Comparison of ENCODE assay signal across 14 cellular contexts in the genomic region with DNA sequence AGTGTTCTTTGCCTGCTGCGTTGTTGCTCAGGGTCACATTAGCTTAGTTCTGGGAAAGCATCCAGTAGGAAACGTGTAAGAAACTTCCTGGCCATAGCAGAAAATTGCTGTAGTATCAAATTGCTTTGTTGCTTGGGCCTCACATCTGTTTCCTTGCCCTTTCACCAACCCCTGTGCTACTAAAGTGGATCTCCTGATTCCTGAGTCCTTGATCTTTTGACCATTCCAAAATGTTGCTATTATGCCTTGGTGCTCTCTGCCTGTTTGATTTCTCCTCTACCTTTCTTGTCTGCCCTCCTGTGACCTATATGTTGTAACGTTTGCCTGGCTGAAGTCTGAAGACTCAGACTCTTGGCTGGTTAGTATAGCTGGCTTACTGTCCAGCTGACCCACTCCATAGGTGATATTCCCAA.
DNase-seq lines count a peak whose midpoint lies in the region; ATAC-seq and TF ChIP-seq lines count a peak whose summit lies in the region.
"Had no signal": no experiment of that assay in that cellular context is flagged by ENCODE, and none has a peak within 500 bp of the region (broad histone marks: within the 10 kb centered on the region; RNA-seq: fewer than 3 reads in every experiment).

No MANE protein-coding gene starts in this region.

- CTCF ChIA-PET in HEK293T (lab: Yijun Ruan, JAX) = no interaction called here

- no peak overlapping the region for H3K27ac ChIP-seq in effector memory CD4-positive, alpha-beta T cell (ENCODE audit: insufficient read depth, low read length, poor library complexity, severe bottlenecking)
- H3K27ac ChIP-seq: SJSA1, transverse colon had no signal

- H3K4me1 ChIP-seq in effector memory CD4-positive, alpha-beta T cell (ENCODE audit: control insufficient read depth, insufficient read depth, low read length, poor library complexity, severe bottlenecking) = no peaks in the 10 kb centered on the region
- H3K4me1 ChIP-seq: SJSA1, transverse colon had no signal

- POLR2A ChIA-PET in HEK293T (lab: Yijun Ruan, JAX) = interaction anchor here (1.6 kb wide), 1 partner anchor 472 kb away, joined by 3 read pairs; no protein-coding TSS in a partner anchor

- H3K36me3 ChIP-seq in effector memory CD4-positive, alpha-beta T cell (ENCODE audit: control insufficient read depth, insufficient read depth, low read length) = no peaks in the 10 kb centered on the region
- H3K36me3 ChIP-seq: SJSA1, transverse colon had no signal

- no peaks in the 10 kb centered on the region for H3K27me3 ChIP-seq in effector memory CD4-positive, alpha-beta T cell (replicated peaks; ENCODE audit: control insufficient read depth, insufficient read depth, low read length, poor library complexity, severe bottlenecking)
- H3K27me3 ChIP-seq: SJSA1, transverse colon had no signal

- ATAC-seq in left lobe of liver = peak; percentile 69

- DNase-seq in NCI-H69 (lab: John Stamatoyannopoulos, UW) (peak; percentile 77), brain pericyte (ENCODE audit: low read depth, low spot score) (peak; percentile 30), left lobe of liver (ENCODE audit: low spot score) (no peak), smooth muscle cell of the brain vasculature (ENCODE audit: low read depth, low spot score) (peak; percentile 13), HEK293T (ENCODE audit: extremely low spot score) (no peak), NCI-H345 (lab: John Stamatoyannopoulos, UW) (no peak), MV-4-11 (lab: John Stamatoyannopoulos, UW) (no peak)
- no peak for DNase-seq in effector memory CD4-positive, alpha-beta T cell
- DNase-seq: activated naive CD4-positive, alpha-beta T cell treated with anti-CD3 and anti-CD28 coated beads for 36 hours; cortex of kidney; NCI-H1930; NK-92 treated with Interleukin-12 subunit alpha and Interleukin-12 subunit beta, amount 100 ng/mL, for 24 hours; transverse colon had no signal

- H3K4me3 ChIP-seq in effector memory CD4-positive, alpha-beta T cell (ENCODE audit: insufficient read depth, low read depth, low read length, poor library complexity, severe bottlenecking) = no peak overlapping the region
- H3K4me3 ChIP-seq: SJSA1, transverse colon had no signal

- no peaks in the 10 kb centered on the region for H3K9me3 ChIP-seq in effector memory CD4-positive, alpha-beta T cell (ENCODE audit: control insufficient read depth, low read length)
- H3K9me3 ChIP-seq: SJSA1, transverse colon had no signal

TF ChIP-seq in HEK293T, 16 proteins besides CTCF, POLR2A, EP300 and RAD21:
- TF ChIP-seq FOXK2 (IDR thresholded peaks at IDR 0.05) (no peak), FOXA1 (IDR thresholded peaks at IDR 0.05) (no peak), NFRKB (IDR thresholded peaks at IDR 0.05) (no peak), LEF1 (IDR thresholded peaks at IDR 0.05; ENCODE audit: borderline replicate concordance) (no peak), BHLHE40 (IDR thresholded peaks at IDR 0.05; ENCODE audit: borderline replicate concordance) (no peak), L3MBTL2 (conservative IDR thresholded peaks at IDR 0.05) (no peak), ARNT (IDR thresholded peaks at IDR 0.05) (no peak)
- TF ChIP-seq, protein P1, sequence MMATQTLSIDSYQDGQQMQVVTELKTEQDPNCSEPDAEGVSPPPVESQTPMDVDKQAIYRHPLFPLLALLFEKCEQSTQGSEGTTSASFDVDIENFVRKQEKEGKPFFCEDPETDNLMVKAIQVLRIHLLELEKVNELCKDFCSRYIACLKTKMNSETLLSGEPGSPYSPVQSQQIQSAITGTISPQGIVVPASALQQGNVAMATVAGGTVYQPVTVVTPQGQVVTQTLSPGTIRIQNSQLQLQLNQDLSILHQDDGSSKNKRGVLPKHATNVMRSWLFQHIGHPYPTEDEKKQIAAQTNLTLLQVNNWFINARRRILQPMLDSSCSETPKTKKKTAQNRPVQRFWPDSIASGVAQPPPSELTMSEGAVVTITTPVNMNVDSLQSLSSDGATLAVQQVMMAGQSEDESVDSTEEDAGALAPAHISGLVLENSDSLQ (IDR thresholded peaks at IDR 0.05) = no peak

Comparison
In these comparisons a context has a peak if more than half of its experiments do, and no peak if none do; other contexts are left out.
1. DNase-seq: peak in NCI-H69 (single experiment), brain pericyte (single experiment) and smooth muscle cell of the brain vasculature (single experiment); none in left lobe of liver (single experiment), HEK293T (single experiment), effector memory CD4-positive, alpha-beta T cell (0 of 3), NCI-H345 (single experiment) and MV-4-11 (single experiment).